In genomic region chr7:139673230-139673629, GRCh38 we compare ENCODE assay signal across 8 cellular contexts.
DNase-seq lines count a peak whose midpoint lies in the region; ATAC-seq and TF ChIP-seq lines count a peak whose summit lies in the region.

No MANE protein-coding gene starts in this region.

- H3K4me1 ChIP-seq in ovary (ENCODE audit: insufficient read depth) (no peaks in the 10 kb centered on the region), SJCRH30 (no peaks in the 10 kb centered on the region), upper lobe of right lung (no peaks in the 10 kb centered on the region)

- peak; percentile 44 for TF ChIP-seq POLR2A in GM18505 (IDR thresholded peaks at IDR 0.05; ENCODE audit: borderline replicate concordance, extremely low read depth, insufficient read depth, insufficient read length)
- TF ChIP-seq POLR2A in ovary (IDR thresholded peaks at IDR 0.05), result no peak

- H3K27ac ChIP-seq in ovary (no peak overlapping the region), SJCRH30 (no peak overlapping the region), upper lobe of right lung (no peak overlapping the region)

- peak; percentile 58 for DNase-seq in NCI-H2171 (lab: John Stamatoyannopoulos, UW)
- DNase-seq in left ventricle myocardium superior, result no peak
- DNase-seq in ovary, result no peak
- no peak for DNase-seq in SJCRH30
- DNase-seq in upper lobe of right lung, result no peak
- DNase-seq in SW480 (ENCODE audit: low spot score), result no peak

- WGBS in ovary, 3 donors, result 24 to 34% (median 28%) methylated on average over 5 of the region's 5 CpGs

- H3K9me3 ChIP-seq in ovary, result no peaks in the 10 kb centered on the region
- no peaks in the 10 kb centered on the region for H3K9me3 ChIP-seq in SJCRH30 (replicated peaks)
- no peaks in the 10 kb centered on the region for H3K9me3 ChIP-seq in upper lobe of right lung

- no peak for TF ChIP-seq EP300 in ovary (IDR thresholded peaks at IDR 0.05)

- TF ChIP-seq CTCF in ovary (IDR thresholded peaks at IDR 0.05) (no peak), upper lobe of right lung (IDR thresholded peaks at IDR 0.05) (no peak)

- peak; percentile 84 for ATAC-seq in GM18505 (IDR thresholded peaks at IDR 0.05; ENCODE audit: unreplicated experiment)
- ATAC-seq in GM21717 (IDR thresholded peaks at IDR 0.05; ENCODE audit: unreplicated experiment), result peak; percentile 87
- peak; percentile 65 for ATAC-seq in left ventricle myocardium superior
- no peak for ATAC-seq in upper lobe of right lung

- H3K4me3 ChIP-seq in ovary (no peak overlapping the region), SJCRH30 (no peak overlapping the region), upper lobe of right lung (no peak overlapping the region)

- H3K36me3 ChIP-seq in ovary, result no peaks in the 10 kb centered on the region
- H3K36me3 ChIP-seq in SJCRH30, result no peaks in the 10 kb centered on the region
- peaks cover 4% of the 10 kb centered on the region for H3K36me3 ChIP-seq in upper lobe of right lung

- no peaks in the 10 kb centered on the region for H3K27me3 ChIP-seq in ovary
- no peaks in the 10 kb centered on the region for H3K27me3 ChIP-seq in SJCRH30
- no peaks in the 10 kb centered on the region for H3K27me3 ChIP-seq in upper lobe of right lung

- intact Hi-C loops in left ventricle myocardium superior (cut with micrococcal nuclease) (no loop called here), ovary (cut with DNase I) (no loop called here), upper lobe of right lung (cut with DNase I) (no loop called here)
